ENCODE assay signal across 18 cellular contexts in the genomic region with DNA sequence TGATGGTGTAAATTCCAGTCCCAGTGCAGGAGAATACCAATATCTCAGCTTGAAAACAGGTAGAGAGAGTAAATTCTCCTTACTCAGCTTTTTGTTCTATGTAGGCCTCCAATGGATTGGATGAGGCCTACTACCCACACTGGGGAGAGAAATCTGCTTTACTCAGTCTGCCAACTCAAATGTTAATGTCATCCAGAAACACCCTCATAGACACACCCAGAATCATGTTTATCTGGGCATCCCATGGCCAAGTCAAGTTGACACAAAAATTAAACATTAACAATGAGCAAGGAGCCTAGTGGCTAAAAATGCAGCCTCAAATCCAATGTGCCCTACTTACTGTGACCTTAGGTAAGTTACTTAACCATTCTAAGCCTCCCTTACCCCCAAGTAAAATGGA. TPM values are rescaled to one million over a fixed set of nuclear protein-coding genes. Genes with fewer than 3 reads are reported as not detected.
"Had no signal": no experiment of that assay in that cellular context is flagged by ENCODE, and none has a peak within 500 bp of the region (broad histone marks: within the 10 kb centered on the region; RNA-seq: fewer than 3 reads in every experiment).

No MANE protein-coding gene starts in this region.

- DNase-seq: colonic mucosa; effector CD4-positive, alpha-beta T cell; endodermal cell; erythroblast; foreskin keratinocyte; immature natural killer cell; left ventricle myocardium superior; natural killer cell; small intestine; stimulated activated CD4-positive, alpha-beta T cell treated with anti-CD3 and anti-CD28 coated beads, Interleukin-2, amount 100 ng/mL, for 48 hours; stimulated activated naive CD8-positive, alpha-beta T cell treated with anti-CD3 and anti-CD28 coated beads, Interleukin-15, Interleukin-2, amounts not matched to agents 100 U/mL and 50 U/mL, for 24 hours; upper lobe of left lung; uterus had no signal

- H3K27me3 ChIP-seq: right atrium auricular region, thyroid gland, upper lobe of left lung had no signal

- H3K4me3 Mint-ChIP-seq: endodermal cell, immature natural killer cell, natural killer cell, neural crest cell had no signal

- H3K4me1 ChIP-seq: colonic mucosa, foreskin keratinocyte, uterus had no signal

- H3K9me3 Mint-ChIP-seq: endodermal cell, natural killer cell, neural crest cell had no signal

- H3K27ac ChIP-seq: colonic mucosa, foreskin keratinocyte, right atrium auricular region, suprapubic skin, thyroid gland, upper lobe of left lung, uterus had no signal

- H3K36me3 ChIP-seq: colonic mucosa, right atrium auricular region, suprapubic skin, thyroid gland, upper lobe of left lung, uterus had no signal

- H3K4me1 Mint-ChIP-seq: immature natural killer cell had no signal

- H3K4me3 ChIP-seq: colonic mucosa, right atrium auricular region, suprapubic skin, thyroid gland, upper lobe of left lung, uterus had no signal

- H3K27ac Mint-ChIP-seq: endodermal cell, immature natural killer cell, natural killer cell had no signal

- H3K36me3 Mint-ChIP-seq: immature natural killer cell, natural killer cell had no signal

- ATAC-seq: foreskin keratinocyte; left ventricle myocardium superior; natural killer cell; stimulated activated naive CD8-positive, alpha-beta T cell treated with anti-CD3 and anti-CD28 coated beads, Interleukin-15, Interleukin-2, amounts not matched to agents 100 U/mL and 50 U/mL, for 24 hours had no signal

- H3K9me3 ChIP-seq: colonic mucosa, suprapubic skin, thyroid gland, upper lobe of left lung, uterus had no signal

RNA-seq across cellular contexts. Expression of a gene that starts 6.9 kb away (rescaled TPM):
- total RNA-seq: foreskin keratinocyte had no signal
- polyA plus RNA-seq: foreskin keratinocyte, keratinocyte had no signal
